8 cellular contexts compared by ENCODE assay signal in genomic region chr12:6914246-6914947, GRCh38. TPM values are rescaled to one million over a fixed set of nuclear protein-coding genes. Genes with fewer than 3 reads are reported as not detected.
DNase-seq lines count a peak whose midpoint lies in the region; ATAC-seq and TF ChIP-seq lines count a peak whose summit lies in the region.

ENO2 (plus strand) TSS chr12:6914580; CDS start chr12:6915833, 1,253 bp downstream.

- peaks cover 11% of the 10 kb centered on the region for H3K36me3 Mint-ChIP-seq in nephron progenitor cell (ENCODE audit: low read depth)
- H3K36me3 Mint-ChIP-seq in stimulated activated naive CD8-positive, alpha-beta T cell treated with anti-CD3 and anti-CD28 coated beads, Interleukin-15, Interleukin-2, amounts not matched to agents 100 ng/mL and 50 ng/mL, for 24 hours (ENCODE audit: low read depth), result peaks cover 19% of the 10 kb centered on the region

- peak; percentile 21; the same call in 1 of the 2 replicates for TF ChIP-seq CTCF in 22Rv1 (IDR thresholded peaks at IDR 0.05)
- TF ChIP-seq CTCF in Panc1 (IDR thresholded peaks at IDR 0.05), result no peak
- TF ChIP-seq CTCF in fibroblast of the aortic adventitia (IDR thresholded peaks at IDR 0.05; ENCODE audit: insufficient read depth, low read length), result no peak
- no peak for TF ChIP-seq CTCF in nephron progenitor cell (IDR thresholded peaks at IDR 0.05)

- peaks cover 26% of the 10 kb centered on the region for H3K27me3 Mint-ChIP-seq in nephron progenitor cell (ENCODE audit: low read depth, poor library complexity)
- peaks cover 3% of the 10 kb centered on the region for H3K27me3 Mint-ChIP-seq in stimulated activated naive CD8-positive, alpha-beta T cell treated with anti-CD3 and anti-CD28 coated beads, Interleukin-15, Interleukin-2, amounts not matched to agents 100 ng/mL and 50 ng/mL, for 24 hours

- POLR2A ChIA-PET in Panc1 (lab: Charles Lee), result interaction anchor here (0.5 kb wide), 1 partner anchor 9 kb away, joined by 3 read pairs; no protein-coding TSS in a partner anchor

- no peaks in the 10 kb centered on the region for H3K9me3 ChIP-seq in Panc1 (ENCODE audit: control insufficient read depth, insufficient read depth, low read depth, low read length)

- H3K27ac Mint-ChIP-seq in nephron progenitor cell, result no peak within 1 kb of the TSS
- peak within 1 kb of the TSS; percentile 91 for H3K27ac Mint-ChIP-seq in stimulated activated naive CD8-positive, alpha-beta T cell treated with anti-CD3 and anti-CD28 coated beads, Interleukin-15, Interleukin-2, amounts not matched to agents 100 ng/mL and 50 ng/mL, for 24 hours

- peak within 1 kb of the TSS; percentile 93 for H3K4me3 Mint-ChIP-seq in nephron progenitor cell
- peak within 1 kb of the TSS; percentile 93 for H3K4me3 Mint-ChIP-seq in stimulated activated naive CD8-positive, alpha-beta T cell treated with anti-CD3 and anti-CD28 coated beads, Interleukin-15, Interleukin-2, amounts not matched to agents 100 ng/mL and 50 ng/mL, for 24 hours

- H3K9me3 Mint-ChIP-seq in nephron progenitor cell, result no peaks in the 10 kb centered on the region
- no peaks in the 10 kb centered on the region for H3K9me3 Mint-ChIP-seq in stimulated activated naive CD8-positive, alpha-beta T cell treated with anti-CD3 and anti-CD28 coated beads, Interleukin-15, Interleukin-2, amounts not matched to agents 100 ng/mL and 50 ng/mL, for 24 hours

- ATAC-seq in GM18520 (IDR thresholded peaks at IDR 0.05; ENCODE audit: unreplicated experiment) (peak; percentile 62), HG03196 (IDR thresholded peaks at IDR 0.05; ENCODE audit: unreplicated experiment) (peak; percentile 76), Panc1 (peak; percentile 88)

- BruUV-seq in Panc1 (replicated peaks; lab: Mats Ljungman, UMichigan), result no TSS peak

- CTCF ChIA-PET in Panc1 (lab: Charles Lee), result interaction anchor here (0.6 to 0.8 kb wide), 2 partner anchors 11 to 26 kb away, joined by 4 to 7 read pairs; no protein-coding TSS in a partner anchor

- H3K27ac ChIP-seq in 22Rv1 (peak within 1 kb of the TSS; percentile 82), Panc1 (ENCODE audit: low read length) (peak within 1 kb of the TSS; percentile 65)

- H3K4me1 ChIP-seq in Panc1 (ENCODE audit: control insufficient read depth, insufficient read depth, low read length), result peaks cover 4% of the 10 kb centered on the region; the same call in 1 of the 2 replicates

- H3K4me3 ChIP-seq in Panc1 (ENCODE audit: low read depth in 2 of 2, low read length in 2 of 2) (peak within 1 kb of the TSS; percentile 43 to 69), fibroblast of the aortic adventitia (ENCODE audit: low read depth, low read length) (peak within 1 kb of the TSS; percentile 82)

- in situ Hi-C loops in Panc1 (cut with HindIII; ENCODE audit: low pct_unique_long_range_greater_than_20kb, low sequenced_read_pairs), result no loop called here

- no peaks in the 10 kb centered on the region for H3K27me3 ChIP-seq in Panc1 (ENCODE audit: control insufficient read depth, insufficient read depth, low read length)

- intact Hi-C loops in Panc1 (cut with micrococcal nuclease; ENCODE audit: unreplicated experiment), result no loop called here

- DNase-seq in Panc1 (ENCODE audit: low read depth, low spot score) (no peak), fibroblast of the aortic adventitia (ENCODE audit: low read depth) (peak; percentile 51), nephron progenitor cell (peak; percentile 76)
- peak; percentile 78 for DNase-seq in activated T-helper 9 cell treated with anti-CD3 and anti-CD28 coated beads, Interleukin-2, amount 50 U/mL, for 16 hours (ENCODE audit: low read depth)

- H3K4me1 Mint-ChIP-seq in nephron progenitor cell, result peaks cover 52% of the 10 kb centered on the region
- peaks cover 39% of the 10 kb centered on the region for H3K4me1 Mint-ChIP-seq in stimulated activated naive CD8-positive, alpha-beta T cell treated with anti-CD3 and anti-CD28 coated beads, Interleukin-15, Interleukin-2, amounts not matched to agents 100 ng/mL and 50 ng/mL, for 24 hours (ENCODE audit: low read depth)

- H3K36me3 ChIP-seq in Panc1 (ENCODE audit: control insufficient read depth, insufficient read depth, low read length), result no peaks in the 10 kb centered on the region; the same call in 1 of the 2 replicates

RNA-seq across cellular contexts. Expression of gene ENO2, which starts in this region (rescaled TPM):
- 33.5 TPM for total RNA-seq in Panc1 (2021; ENCODE audit: unreplicated experiment)
- 70.3 TPM for polyA plus RNA-seq in Panc1 (2012; ENCODE audit: insufficient read length)
- total RNA-seq in fibroblast of the aortic adventitia (ENCODE audit: low replicate concordance), result 8.7 and 12.7 TPM in 2 replicates
